ENCODE assay signal across 8 cellular contexts in the genomic region with DNA sequence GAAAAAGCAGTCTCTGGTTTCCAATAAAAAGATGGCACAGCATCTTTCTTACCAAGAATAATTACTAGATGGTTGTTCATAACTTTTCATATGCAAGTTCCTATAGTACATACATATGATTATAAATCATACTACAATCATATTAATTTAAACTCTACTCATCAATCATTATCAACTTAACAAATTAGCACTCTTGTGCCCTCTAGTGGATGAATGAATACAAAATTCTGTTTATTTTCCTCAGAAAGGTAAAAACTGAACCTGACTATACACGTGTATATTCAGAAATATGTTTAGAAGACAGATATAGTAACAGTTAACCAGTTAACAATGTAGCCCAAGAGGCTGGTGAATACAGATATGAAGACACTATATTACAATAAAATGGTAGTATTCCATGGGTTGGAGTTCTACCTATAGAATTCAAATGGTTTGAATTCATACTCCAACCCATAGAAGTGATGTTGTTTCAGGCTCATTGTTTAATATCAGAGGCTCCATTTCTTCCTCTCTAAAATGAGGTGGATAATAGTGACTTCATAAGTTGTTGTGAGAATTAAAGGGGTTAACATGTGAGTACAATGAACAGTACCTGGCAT.
DNase-seq lines count a peak whose midpoint lies in the region; ATAC-seq and TF ChIP-seq lines count a peak whose summit lies in the region.

No MANE protein-coding gene starts in this region.

- ATAC-seq in PC-3 = peak; percentile 29; the same call in 1 of the 2 replicates

- H3K4me1 ChIP-seq in PC-3 (ENCODE audit: insufficient read depth, low read length) = no peaks in the 10 kb centered on the region
- H3K4me1 ChIP-seq in transverse colon = no peaks in the 10 kb centered on the region

- H3K27me3 ChIP-seq in PC-3 (ENCODE audit: low read length) (no peaks in the 10 kb centered on the region), transverse colon (no peaks in the 10 kb centered on the region)

- H3K4me3 ChIP-seq in PC-3 (ENCODE audit: low read length) (no peak overlapping the region), fibroblast of mammary gland (ENCODE audit: control insufficient read depth, low read depth, low read length) (no peak overlapping the region), transverse colon (no peak overlapping the region)

- WGBS in transverse colon (ENCODE audit: low coverage in 1 of 2), 2 donors = 9 to 14% methylated on average over 1 of the region's 1 CpG

- H3K4me2 ChIP-seq in PC-3 (ENCODE audit: low read length) = no peak overlapping the region

- POLR2A ChIA-PET in PC-3 (lab: Charles Lee; ENCODE audit: unreplicated experiment) = no interaction called here

- H3K79me2 ChIP-seq in PC-3 (ENCODE audit: low read length) = no peaks in the 10 kb centered on the region

- no peak overlapping the region for H3K9ac ChIP-seq in PC-3 (ENCODE audit: low read length)

- H2AFZ ChIP-seq in PC-3 (ENCODE audit: low read length) = no peak overlapping the region

- in situ Hi-C loops in transverse colon (cut with MboI; ENCODE audit: low pct_ligation_motif_present in 1 of 4, low pct_unique_long_range_greater_than_20kb in 1 of 4, low sequenced_read_pairs in 3 of 4) = loop anchor here in 1 of 4 donors (25.0 kb wide), 1 partner anchor 157 kb away; no protein-coding TSS in a partner anchor

- TF ChIP-seq CTCF in PC-3 (conservative IDR thresholded peaks at IDR 0.05; ENCODE audit: low read depth, low read length) = peak; percentile 92
- TF ChIP-seq CTCF in fibroblast of mammary gland (conservative IDR thresholded peaks at IDR 0.05; ENCODE audit: control insufficient read depth, insufficient read depth, low read depth, low read length) = peak; percentile 46
- TF ChIP-seq CTCF in transverse colon (IDR thresholded peaks at IDR 0.05) = peak; percentile 42 to 57 (median 46)

- no peaks in the 10 kb centered on the region for H3K9me3 ChIP-seq in PC-3 (ENCODE audit: low read length)
- no peaks in the 10 kb centered on the region for H3K9me3 ChIP-seq in transverse colon

- DNase-seq in SKM-1 treated with dmso at 0.1 percent for 144 hours (lab: John Stamatoyannopoulos, UW; ENCODE audit: unreplicated experiment) = peak; percentile 22
- no peak for DNase-seq in SKM-1 (lab: John Stamatoyannopoulos, UW; ENCODE audit: unreplicated experiment)
- DNase-seq in PC-3 = peak; percentile 83
- peak; percentile 51 for DNase-seq in fibroblast of mammary gland (ENCODE audit: low read depth)
- no peak for DNase-seq in transverse colon
- DNase-seq in activated naive CD4-positive, alpha-beta T cell treated with anti-CD3 and anti-CD28 coated beads, Interleukin-2, amount 50 U/mL, for 16 hours = no peak
- DNase-seq in NCI-H2171 treated with DMSO at 0.1 percent for 48 hours (lab: John Stamatoyannopoulos, UW) = no peak
- DNase-seq in central memory CD4-positive, alpha-beta T cell = no peak

- intact Hi-C loops in PC-3 (cut with micrococcal nuclease) = loop anchor here (1.0 to 2.0 kb wide), 4 partner anchors 18 to 173 kb away; no protein-coding TSS in a partner anchor
- intact Hi-C loops in transverse colon (cut with DNase I; ENCODE audit: low total_unique reads) = no loop called here

- H3K36me3 ChIP-seq in PC-3 (ENCODE audit: low read depth, low read length) (no peaks in the 10 kb centered on the region), transverse colon (no peaks in the 10 kb centered on the region)

- no peak for TF ChIP-seq POLR2A in transverse colon (IDR thresholded peaks at IDR 0.05)

- no peaks in the 10 kb centered on the region for H3K9me2 ChIP-seq in PC-3 (replicated peaks; ENCODE audit: low read length)

- CTCF ChIA-PET in PC-3 (lab: Charles Lee) = no interaction called here

- H3F3A ChIP-seq in PC-3 (ENCODE audit: low read length, unreplicated experiment) = no peaks in the 10 kb centered on the region

- H3K27ac ChIP-seq in PC-3 (ENCODE audit: low read length) = no peak overlapping the region
- no peak overlapping the region for H3K27ac ChIP-seq in transverse colon

- no TSS peak for BruUV-seq in PC-3 (replicated peaks; lab: Mats Ljungman, UMichigan)

- H4K20me1 ChIP-seq in PC-3 (ENCODE audit: low read length) = no peaks in the 10 kb centered on the region

- no peak for TF ChIP-seq EP300 in transverse colon (IDR thresholded peaks at IDR 0.05; ENCODE audit: low read depth)

Comparison
In these comparisons a context has a peak if more than half of its experiments do, and no peak if none do; other contexts are left out.
1. DNase-seq: peak in SKM-1 treated with dmso at 0.1 percent for 144 hours (single experiment), PC-3 (single experiment) and fibroblast of mammary gland (single experiment); none in SKM-1 (single experiment), transverse colon (single experiment), activated naive CD4-positive, alpha-beta T cell treated with anti-CD3 and anti-CD28 coated beads, Interleukin-2, amount 50 U/mL, for 16 hours (single experiment), NCI-H2171 treated with DMSO at 0.1 percent for 48 hours (single experiment) and central memory CD4-positive, alpha-beta T cell (single experiment).
2. Peak in every context shown above with its lines, with median percentiles within 50 percentile points of each other: CTCF ChIP-seq.